In the genomic region with DNA sequence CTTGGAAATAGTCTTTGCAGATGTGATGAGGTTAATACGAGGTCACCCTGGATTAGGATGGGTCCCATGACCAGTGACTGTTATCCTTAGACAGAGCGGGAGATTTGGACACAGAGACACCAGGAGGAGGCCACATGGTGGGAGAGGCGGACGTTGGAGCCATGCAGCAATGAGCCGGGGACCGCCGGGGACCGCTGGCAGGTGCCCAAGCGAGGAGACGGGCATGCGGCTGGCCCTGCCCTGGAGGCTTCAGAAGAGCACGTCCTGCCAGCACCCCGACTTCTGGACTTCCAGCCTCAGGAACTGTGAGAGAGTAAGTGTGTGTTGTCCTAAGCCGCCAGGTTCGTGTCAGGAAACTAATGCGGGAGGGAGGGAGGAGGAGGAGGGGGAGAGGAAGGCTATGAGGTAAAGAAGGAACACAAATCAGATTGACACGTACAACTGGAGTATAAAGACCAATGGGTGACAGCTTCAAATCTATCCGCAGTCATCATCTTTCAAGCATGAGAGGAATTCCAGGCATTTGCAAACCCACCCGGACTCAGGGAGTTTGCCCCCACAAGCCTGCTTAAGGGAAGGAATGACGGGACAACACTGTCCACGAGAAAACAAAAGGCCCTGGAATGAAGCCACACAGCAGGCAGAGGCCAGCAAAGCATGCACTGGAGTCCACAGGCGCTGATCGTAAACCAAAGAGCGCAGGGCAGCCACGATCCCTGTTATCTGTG, we compare ENCODE assay signal across 10 cellular contexts. TPM values are rescaled to one million over a fixed set of nuclear protein-coding genes. Genes with fewer than 3 reads are reported as not detected.
DNase-seq lines count a peak whose midpoint lies in the region; ATAC-seq and TF ChIP-seq lines count a peak whose summit lies in the region.
"Had no signal": no experiment of that assay in that cellular context is flagged by ENCODE, and none has a peak within 500 bp of the region (broad histone marks: within the 10 kb centered on the region; RNA-seq: fewer than 3 reads in every experiment).

No MANE protein-coding gene starts in this region.

- H2BK5ac ChIP-seq in IMR-90 (ENCODE audit: low read depth, low read length, poor library complexity, severe bottlenecking) = peak overlapping the region; percentile 87

- H3K4me1 ChIP-seq in IMR-90 (ENCODE audit: control insufficient read depth, insufficient read depth, low read length) (peaks cover 47% of the 10 kb centered on the region), ectodermal cell (ENCODE audit: control insufficient read depth, insufficient read depth, low read length) (peaks cover 18% of the 10 kb centered on the region)

- H3K4me3 ChIP-seq in IMR-90 (ENCODE audit: insufficient read depth, low read depth, low read length) = no peak overlapping the region
- no peak overlapping the region for H3K4me3 ChIP-seq in ectodermal cell (ENCODE audit: insufficient read depth, low read depth, low read length)

- H3K27ac ChIP-seq in IMR-90 (ENCODE audit: insufficient read depth, low read length) = peak overlapping the region; percentile 65
- H3K27ac ChIP-seq in ectodermal cell (ENCODE audit: insufficient read depth, low read depth, low read length, poor library complexity, severe bottlenecking) = peak overlapping the region; percentile 87

- POLR2A ChIA-PET in IMR-90 (lab: Charles Lee; ENCODE audit: unreplicated experiment) = no interaction called here

- H3K9me3 Mint-ChIP-seq in osteocyte (ENCODE audit: unreplicated experiment) = no peaks in the 10 kb centered on the region

- peak; percentile 87 for DNase-seq in AG08396 (ENCODE audit: low spot score)
- DNase-seq in IMR-90 = peak; percentile 93
- DNase-seq in midbrain (lab: John Stamatoyannopoulos, UW) = peak; percentile 19
- no peak for DNase-seq in stimulated activated CD4-positive, alpha-beta T cell treated with anti-CD3 and anti-CD28 coated beads, Interleukin-12 subunit alpha, Interleukin-12 subunit beta, amount 100 ng/mL, for 4 hours
- no peak for DNase-seq in NCI-H526 treated with DMSO at 0.1 percent for 48 hours (lab: John Stamatoyannopoulos, UW)
- no peak for DNase-seq in osteocyte (ENCODE audit: extremely low spot score, unreplicated experiment)
- DNase-seq: activated CD8-positive, alpha-beta memory T cell treated with anti-CD3 and anti-CD28 coated beads, Interleukin-2, amount 50 U/mL, for 4 hours; effector memory CD4-positive, alpha-beta T cell had no signal

- H4K91ac ChIP-seq in IMR-90 (ENCODE audit: insufficient read depth, low read depth, low read length) = peak overlapping the region; percentile 97

- H2BK15ac ChIP-seq in IMR-90 (ENCODE audit: low read depth, low read length) = peak overlapping the region; percentile 99; the same call in 2 of the 3 replicates

- H3K27me3 ChIP-seq in IMR-90 (ENCODE audit: control insufficient read depth, insufficient read depth, low read length) (peaks cover 2% of the 10 kb centered on the region; the same call in 1 of the 2 replicates), ectodermal cell (ENCODE audit: control insufficient read depth, insufficient read depth, low read length, poor library complexity, severe bottlenecking) (peaks cover 15% of the 10 kb centered on the region)

- peaks cover 3% of the 10 kb centered on the region; the same call in 1 of the 2 replicates for H4K20me1 ChIP-seq in IMR-90 (ENCODE audit: insufficient read depth, low read length)

- H3K4me1 Mint-ChIP-seq in osteocyte (ENCODE audit: unreplicated experiment) = peaks cover 32% of the 10 kb centered on the region

- H3K14ac ChIP-seq in IMR-90 (replicated peaks; ENCODE audit: low read depth, low read length) = peak overlapping the region; percentile 94

- H2AK9ac ChIP-seq in IMR-90 (replicated peaks; ENCODE audit: low read depth, low read length, poor library complexity) = peak overlapping the region; percentile 98

- CTCF ChIA-PET in IMR-90 (lab: Yijun Ruan, JAX) = interaction anchor here (0.6 kb wide), 1 partner anchor 166 kb away, joined by 4 read pairs; no protein-coding TSS in a partner anchor

- peak overlapping the region; percentile 33 for H3K9ac ChIP-seq in IMR-90 (ENCODE audit: low read depth, low read length)

- peak overlapping the region; percentile 98 for H2BK20ac ChIP-seq in IMR-90 (ENCODE audit: low read depth, low read length)

- in situ Hi-C loops in IMR-90 (cut with MboI; ENCODE audit: low sequenced_read_pairs) = no loop called here

- H2AFZ ChIP-seq in IMR-90 (replicated peaks; ENCODE audit: low read length, poor library complexity) = peak overlapping the region; percentile 90

- peak overlapping the region; percentile 56 for H4K5ac ChIP-seq in IMR-90 (ENCODE audit: low read depth, low read length)

- peak overlapping the region; percentile 85 to 96; a peak in 3 of 4 replicates for H4K8ac ChIP-seq in IMR-90 (ENCODE audit: low read depth in 2 of 2, low read length in 2 of 2)

- H3K79me1 ChIP-seq in IMR-90 (ENCODE audit: low read depth in 1 of 2, low read length in 2 of 2) = peaks cover 4 to 28% of the 10 kb centered on the region in 2 experiments; a peak in 2 of 4 replicates

- WGBS in IMR-90 (ENCODE audit: extremely low coverage in 2 of 2, insufficient read length in 1 of 2), 2 experiments = 8% methylated on average over 9 of the region's 25 CpGs; no CpG with 5 or more reads in 1 of the 2 experiments
- 44 to 47% methylated on average over 25 of the region's 25 CpGs for WGBS in ectodermal cell, 2 experiments

- H3K4me2 ChIP-seq in IMR-90 (ENCODE audit: low read depth, low read length) = peak overlapping the region; percentile 25

- H3K4me3 Mint-ChIP-seq in osteocyte (ENCODE audit: unreplicated experiment) = no peak overlapping the region

- no peaks in the 10 kb centered on the region for H3K36me3 ChIP-seq in IMR-90 (ENCODE audit: control insufficient read depth, insufficient read depth, low read length)
- H3K36me3 ChIP-seq in ectodermal cell (ENCODE audit: control insufficient read depth, insufficient read depth, low read length) = no peaks in the 10 kb centered on the region

- H3K9me3 ChIP-seq in IMR-90 (ENCODE audit: control insufficient read depth, insufficient read depth, low read length) (no peaks in the 10 kb centered on the region), ectodermal cell (ENCODE audit: control insufficient read depth, low read length) (no peaks in the 10 kb centered on the region)

- peak overlapping the region; percentile 75 for H3K56ac ChIP-seq in IMR-90 (ENCODE audit: extremely low read depth, insufficient read depth, low read length)

- peak overlapping the region; percentile 99 for H2AK5ac ChIP-seq in IMR-90 (ENCODE audit: low read depth, low read length)

- H3K4ac ChIP-seq in IMR-90 (ENCODE audit: low read depth, low read length) = peak overlapping the region; percentile 97

- TF ChIP-seq POLR2A in IMR-90 (IDR thresholded peaks at IDR 0.05; ENCODE audit: low read depth, low read length) = no peak

- peak overlapping the region; percentile 88 for H3K23ac ChIP-seq in IMR-90 (ENCODE audit: low read depth, low read length)

- no peak overlapping the region for H3K27ac Mint-ChIP-seq in osteocyte (ENCODE audit: unreplicated experiment)

- TF ChIP-seq CTCF in IMR-90 (conservative IDR thresholded peaks at IDR 0.05; ENCODE audit: low read depth, low read length) (no peak), osteocyte (IDR thresholded peaks at IDR 0.05) (no peak)

- H3K9me1 ChIP-seq in IMR-90 (ENCODE audit: insufficient read depth, low read length) = peaks cover 32% of the 10 kb centered on the region

- no TSS peak for BruUV-seq in IMR-90 (replicated peaks; lab: Mats Ljungman, UMichigan)

- dilution Hi-C loops in IMR-90 (cut with HindIII; ENCODE audit: low sequenced_read_pairs, unreplicated experiment) = no loop called here

- TF ChIP-seq RAD21 in IMR-90 (IDR thresholded peaks at IDR 0.05; ENCODE audit: low read length) = no peak

- no peaks in the 10 kb centered on the region for H3K27me3 Mint-ChIP-seq in osteocyte (ENCODE audit: unreplicated experiment)

- H3K18ac ChIP-seq in IMR-90 (ENCODE audit: low read depth, low read length) = peak overlapping the region; percentile 93

- ATAC-seq in IMR-90 (ENCODE audit: low read depth) = peak; percentile 59
- no peak for ATAC-seq in HG03039 (IDR thresholded peaks at IDR 0.05; ENCODE audit: unreplicated experiment)

- no peaks in the 10 kb centered on the region for H3K36me3 Mint-ChIP-seq in osteocyte (ENCODE audit: unreplicated experiment)

- intact Hi-C loops in IMR-90 (cut with micrococcal nuclease) = no loop called here

- peak overlapping the region; percentile 98 for H2BK120ac ChIP-seq in IMR-90 (ENCODE audit: low read depth, low read length)

TF ChIP-seq in IMR-90, 13 proteins besides CTCF, POLR2A, EP300 and RAD21 (continues in another document):
- TF ChIP-seq CHD1 (IDR thresholded peaks at IDR 0.05; ENCODE audit: low read depth, low read length) (no peak), NFE2L2 (IDR thresholded peaks at IDR 0.05; ENCODE audit: low read depth, low read length) (no peak), RFX5 (IDR thresholded peaks at IDR 0.05; ENCODE audit: low read depth, low read length) (no peak), SMC3 (IDR thresholded peaks at IDR 0.05; ENCODE audit: low read depth, low read length) (no peak)
- TF ChIP-seq, protein P1, sequence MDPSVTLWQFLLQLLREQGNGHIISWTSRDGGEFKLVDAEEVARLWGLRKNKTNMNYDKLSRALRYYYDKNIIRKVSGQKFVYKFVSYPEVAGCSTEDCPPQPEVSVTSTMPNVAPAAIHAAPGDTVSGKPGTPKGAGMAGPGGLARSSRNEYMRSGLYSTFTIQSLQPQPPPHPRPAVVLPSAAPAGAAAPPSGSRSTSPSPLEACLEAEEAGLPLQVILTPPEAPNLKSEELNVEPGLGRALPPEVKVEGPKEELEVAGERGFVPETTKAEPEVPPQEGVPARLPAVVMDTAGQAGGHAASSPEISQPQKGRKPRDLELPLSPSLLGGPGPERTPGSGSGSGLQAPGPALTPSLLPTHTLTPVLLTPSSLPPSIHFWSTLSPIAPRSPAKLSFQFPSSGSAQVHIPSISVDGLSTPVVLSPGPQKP (IDR thresholded peaks at IDR 0.05; ENCODE audit: borderline replicate concordance, low read depth, low read length) = no peak

RNA-seq across cellular contexts. Expression of gene BOK, which starts 11.6 kb away (rescaled TPM):
- total RNA-seq in IMR-90 (2012; rRNA removed) (13.3 and 15.8 TPM in 2 replicates), osteocyte (45.0 and 47.5 TPM in 2 replicates)
- polyA plus RNA-seq in IMR-90 (2012; rRNA removed) = 34.4 and 37.4 TPM in 2 replicates
- polyA plus RNA-seq in IMR-90 (2012; cell fraction: cytosol; rRNA removed) = 28.7 and 58.2 TPM in 2 replicates
- polyA plus RNA-seq in IMR-90 (2012; cell fraction: nucleus; rRNA removed; ENCODE audit: low replicate concordance) = 40.1 and 75.2 TPM in 2 replicates
- polyA plus RNA-seq in ectodermal cell (2013, experiment 1 of 4) = 22.5 TPM
- 20.0 TPM for polyA plus RNA-seq in ectodermal cell (2013, experiment 2 of 4)
- 16.3 TPM for polyA plus RNA-seq in ectodermal cell (2013, experiment 3 of 4)
- polyA plus RNA-seq in ectodermal cell (2013, experiment 4 of 4) = 16.7 TPM

RNA-seq across cellular contexts. Expression of gene STK25, which starts 38.6 kb away (rescaled TPM):
- total RNA-seq in IMR-90 (2012; rRNA removed) (203 and 258 TPM in 2 replicates), osteocyte (197 and 206 TPM in 2 replicates)
- 392 and 417 TPM in 2 replicates for polyA plus RNA-seq in IMR-90 (2012; rRNA removed)
- polyA plus RNA-seq in IMR-90 (2012; cell fraction: cytosol; rRNA removed) = 289 and 326 TPM in 2 replicates
- 774 and 1,419 TPM in 2 replicates for polyA plus RNA-seq in IMR-90 (2012; cell fraction: nucleus; rRNA removed; ENCODE audit: low replicate concordance)
- polyA plus RNA-seq in ectodermal cell (2013, experiment 1 of 4) = 219 TPM
- polyA plus RNA-seq in ectodermal cell (2013, experiment 2 of 4) = 227 TPM
- 191 TPM for polyA plus RNA-seq in ectodermal cell (2013, experiment 3 of 4)
- 217 TPM for polyA plus RNA-seq in ectodermal cell (2013, experiment 4 of 4)

Comparison
In these comparisons a context has a peak if more than half of its experiments do, and no peak if none do; other contexts are left out.
1. DNase-seq: peak in AG08396 (single experiment), IMR-90 (single experiment) and midbrain (single experiment); none in stimulated activated CD4-positive, alpha-beta T cell treated with anti-CD3 and anti-CD28 coated beads, Interleukin-12 subunit alpha, Interleukin-12 subunit beta, amount 100 ng/mL, for 4 hours (single experiment), NCI-H526 treated with DMSO at 0.1 percent for 48 hours (single experiment) and osteocyte (single experiment).